ENCODE assay signal across 1 cellular context in the genomic region with DNA sequence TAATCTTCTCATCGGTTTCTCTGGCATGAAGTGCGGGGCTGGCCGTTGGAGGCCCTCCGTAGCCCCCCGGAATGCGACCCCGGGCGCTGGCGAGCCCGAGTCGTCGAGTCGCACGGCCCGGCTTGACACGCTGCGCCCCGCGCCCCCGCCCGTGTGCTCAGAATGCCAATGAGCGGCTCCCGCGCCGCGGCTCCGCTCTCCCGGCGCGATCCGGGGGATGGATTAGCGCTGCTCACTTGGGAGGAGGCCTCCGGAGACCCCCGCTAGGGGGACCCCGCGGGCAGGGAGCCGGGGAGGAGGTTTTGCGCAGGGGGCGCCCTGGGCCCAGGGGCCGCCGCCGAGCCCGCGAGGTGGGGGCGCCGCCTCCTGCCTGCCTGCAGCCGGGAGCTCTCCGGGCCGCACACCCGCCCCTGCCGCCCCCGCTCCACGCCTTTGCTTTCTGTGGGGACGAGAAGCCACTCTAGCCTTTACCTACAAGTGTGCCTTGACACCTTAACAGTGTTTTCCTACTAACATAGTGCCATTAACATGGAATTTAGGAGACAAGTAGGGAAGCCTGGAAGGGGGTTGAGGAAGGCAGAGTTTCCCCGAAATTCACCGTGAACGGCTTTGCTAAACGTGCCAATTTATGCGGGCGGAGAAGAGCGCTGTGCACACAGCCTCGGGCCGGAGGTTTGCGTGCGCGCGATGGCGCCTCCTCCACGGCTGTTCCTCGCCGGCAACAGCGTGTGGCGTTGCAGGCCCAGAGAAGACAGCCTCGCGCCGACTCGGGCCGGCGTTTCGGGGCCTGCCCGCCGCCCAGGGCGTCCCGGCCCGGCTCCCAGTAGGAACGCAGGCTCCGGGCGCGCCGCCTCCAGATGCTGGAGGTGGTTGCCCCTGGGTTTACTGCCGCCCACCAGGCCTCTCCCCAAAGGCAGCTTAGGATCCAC.
TF ChIP-seq lines count a peak whose summit lies in the region.

No MANE protein-coding gene starts in this region.

TF ChIP-seq in HCT116, 20 proteins besides CTCF, POLR2A, EP300 and RAD21 (continued from another document):
- no peak for TF ChIP-seq SRF (IDR thresholded peaks at IDR 0.05; ENCODE audit: low read depth)
- no peak for TF ChIP-seq EZH2 (IDR thresholded peaks at IDR 0.05)
- no peak for TF ChIP-seq SIN3A (IDR thresholded peaks at IDR 0.05; ENCODE audit: low read depth)
- no peak for TF ChIP-seq POLR2AphosphoS5 (IDR thresholded peaks at IDR 0.05; ENCODE audit: low read depth, low read length)
- TF ChIP-seq, protein P1, sequence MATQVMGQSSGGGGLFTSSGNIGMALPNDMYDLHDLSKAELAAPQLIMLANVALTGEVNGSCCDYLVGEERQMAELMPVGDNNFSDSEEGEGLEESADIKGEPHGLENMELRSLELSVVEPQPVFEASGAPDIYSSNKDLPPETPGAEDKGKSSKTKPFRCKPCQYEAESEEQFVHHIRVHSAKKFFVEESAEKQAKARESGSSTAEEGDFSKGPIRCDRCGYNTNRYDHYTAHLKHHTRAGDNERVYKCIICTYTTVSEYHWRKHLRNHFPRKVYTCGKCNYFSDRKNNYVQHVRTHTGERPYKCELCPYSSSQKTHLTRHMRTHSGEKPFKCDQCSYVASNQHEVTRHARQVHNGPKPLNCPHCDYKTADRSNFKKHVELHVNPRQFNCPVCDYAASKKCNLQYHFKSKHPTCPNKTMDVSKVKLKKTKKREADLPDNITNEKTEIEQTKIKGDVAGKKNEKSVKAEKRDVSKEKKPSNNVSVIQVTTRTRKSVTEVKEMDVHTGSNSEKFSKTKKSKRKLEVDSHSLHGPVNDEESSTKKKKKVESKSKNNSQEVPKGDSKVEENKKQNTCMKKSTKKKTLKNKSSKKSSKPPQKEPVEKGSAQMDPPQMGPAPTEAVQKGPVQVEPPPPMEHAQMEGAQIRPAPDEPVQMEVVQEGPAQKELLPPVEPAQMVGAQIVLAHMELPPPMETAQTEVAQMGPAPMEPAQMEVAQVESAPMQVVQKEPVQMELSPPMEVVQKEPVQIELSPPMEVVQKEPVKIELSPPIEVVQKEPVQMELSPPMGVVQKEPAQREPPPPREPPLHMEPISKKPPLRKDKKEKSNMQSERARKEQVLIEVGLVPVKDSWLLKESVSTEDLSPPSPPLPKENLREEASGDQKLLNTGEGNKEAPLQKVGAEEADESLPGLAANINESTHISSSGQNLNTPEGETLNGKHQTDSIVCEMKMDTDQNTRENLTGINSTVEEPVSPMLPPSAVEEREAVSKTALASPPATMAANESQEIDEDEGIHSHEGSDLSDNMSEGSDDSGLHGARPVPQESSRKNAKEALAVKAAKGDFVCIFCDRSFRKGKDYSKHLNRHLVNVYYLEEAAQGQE (IDR thresholded peaks at IDR 0.05; ENCODE audit: low read depth), result no peak
- TF ChIP-seq EZH2phosphoT487 (IDR thresholded peaks at IDR 0.05; ENCODE audit: borderline replicate concordance), result no peak
- TF ChIP-seq, protein P2, sequence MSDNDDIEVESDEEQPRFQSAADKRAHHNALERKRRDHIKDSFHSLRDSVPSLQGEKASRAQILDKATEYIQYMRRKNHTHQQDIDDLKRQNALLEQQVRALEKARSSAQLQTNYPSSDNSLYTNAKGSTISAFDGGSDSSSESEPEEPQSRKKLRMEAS (IDR thresholded peaks at IDR 0.05), result no peak
- no peak for TF ChIP-seq CBX3 (IDR thresholded peaks at IDR 0.05; ENCODE audit: low read depth)
- no peak for TF ChIP-seq FOSL1 (IDR thresholded peaks at IDR 0.05; ENCODE audit: low read depth)
- no peak for TF ChIP-seq ZFX (IDR thresholded peaks at IDR 0.05)
- no peak for TF ChIP-seq SP1 (IDR thresholded peaks at IDR 0.05; ENCODE audit: low read depth)
- TF ChIP-seq CEBPB (IDR thresholded peaks at IDR 0.05; ENCODE audit: low read depth), result no peak
- TF ChIP-seq ZBTB33 (IDR thresholded peaks at IDR 0.05; ENCODE audit: extremely low read depth, insufficient replicate concordance, low read length), result no peak
- TF ChIP-seq EGR1 (IDR thresholded peaks at IDR 0.05; ENCODE audit: low read depth), result no peak
- TF ChIP-seq YY1 (IDR thresholded peaks at IDR 0.05; ENCODE audit: extremely low read depth, insufficient replicate concordance, low read depth, low read length), result no peak
